ENCODE assay signal across 20 cellular contexts in the genomic region with DNA sequence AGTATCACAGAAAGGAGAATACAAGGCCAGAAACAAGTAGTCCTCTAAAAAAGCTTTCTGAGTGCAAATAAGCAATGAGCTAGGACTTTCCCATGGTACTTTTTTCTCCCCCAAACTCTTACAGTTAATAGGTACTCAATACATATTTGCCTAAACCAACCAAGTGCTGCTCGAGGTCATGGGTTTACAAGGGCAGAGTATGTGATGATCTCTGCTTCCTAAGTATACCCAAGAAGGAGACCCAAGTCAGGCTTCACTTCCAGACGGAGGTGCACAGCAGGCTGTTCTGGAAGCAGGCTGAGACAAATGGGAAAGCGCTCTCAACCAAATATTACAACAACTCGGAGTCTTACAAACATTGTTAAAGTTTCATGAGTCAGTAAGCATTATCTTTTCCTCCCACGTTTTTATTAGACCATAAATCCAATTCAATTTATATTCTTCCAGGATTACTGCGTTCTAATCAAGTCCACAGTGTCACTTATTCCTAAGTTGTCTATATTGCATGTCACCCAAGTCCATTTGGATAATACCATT. TPM values are rescaled to one million over a fixed set of nuclear protein-coding genes. Genes with fewer than 3 reads are reported as not detected.
DNase-seq lines count a peak whose midpoint lies in the region; ATAC-seq and TF ChIP-seq lines count a peak whose summit lies in the region.
"Had no signal": no experiment of that assay in that cellular context is flagged by ENCODE, and none has a peak within 500 bp of the region (broad histone marks: within the 10 kb centered on the region; RNA-seq: fewer than 3 reads in every experiment).

No MANE protein-coding gene starts in this region.

- H3K27ac ChIP-seq in lower lobe of right lung = no peak overlapping the region
- H3K27ac ChIP-seq: C4-2B, left ventricle myocardium inferior, SJCRH30, transverse colon had no signal

- no peaks in the 10 kb centered on the region for H3K9me3 Mint-ChIP-seq in activated CD8-positive, alpha-beta memory T cell treated with anti-CD3 and anti-CD28 coated beads, Interleukin-2, amount 10 ng/mL, durations not matched to agents 7 days and 5 days (ENCODE audit: low read depth)
- no peaks in the 10 kb centered on the region for H3K9me3 Mint-ChIP-seq in activated naive CD8-positive, alpha-beta T cell (ENCODE audit: low read depth)
- H3K9me3 Mint-ChIP-seq in natural killer cell = no peaks in the 10 kb centered on the region
- H3K9me3 Mint-ChIP-seq: stimulated activated memory B cell treated with anti-CD40 and anti-IgM and Interleukin-4, amounts not matched to agents 10 μg/mL and 1 μg/mL and 100 μg/mL, for 72 hours had no signal

- no peak for TF ChIP-seq CTCF in natural killer cell (IDR thresholded peaks at IDR 0.05)
- no peak for TF ChIP-seq CTCF in lower lobe of right lung (IDR thresholded peaks at IDR 0.05)

- H3K4me1 ChIP-seq in lower lobe of right lung = peaks cover 18% of the 10 kb centered on the region
- H3K4me1 ChIP-seq: SJCRH30 had no signal

- H3K4me1 Mint-ChIP-seq in activated CD8-positive, alpha-beta memory T cell treated with anti-CD3 and anti-CD28 coated beads, Interleukin-2, amount 10 ng/mL, durations not matched to agents 7 days and 5 days = peaks cover 92% of the 10 kb centered on the region
- H3K4me1 Mint-ChIP-seq in activated naive CD8-positive, alpha-beta T cell (ENCODE audit: low read depth) = peaks cover 99% of the 10 kb centered on the region
- H3K4me1 Mint-ChIP-seq in natural killer cell = peaks cover 97 to 98% of the 10 kb centered on the region in 2 donors

- intact Hi-C loops in natural killer cell (cut with micrococcal nuclease) (no loop called here), lower lobe of right lung (cut with DNase I) (no loop called here)

- no peak for DNase-seq in activated CD8-positive, alpha-beta memory T cell treated with anti-CD3 and anti-CD28 coated beads, Interleukin-2, amount 10 ng/mL, durations not matched to agents 7 days and 5 days
- DNase-seq in activated CD8-positive, alpha-beta memory T cell treated with anti-CD3 and anti-CD28 coated beads, Interleukin-2, amount 50 U/mL, for 48 hours = no peak
- no peak for DNase-seq in natural killer cell
- no peak for DNase-seq in lower lobe of right lung
- no peak for DNase-seq in NCI-H510A (lab: John Stamatoyannopoulos, UW)
- DNase-seq: central memory CD4-positive, alpha-beta T cell; DMS53; effector CD4-positive, alpha-beta T cell; KG1; left ventricle myocardium inferior; NCI-H1105; right cardiac atrium; SJCRH30; T-helper 2 cell; transverse colon had no signal

- H3K27ac Mint-ChIP-seq in activated CD8-positive, alpha-beta memory T cell treated with anti-CD3 and anti-CD28 coated beads, Interleukin-2, amount 10 ng/mL, durations not matched to agents 7 days and 5 days = peak overlapping the region; percentile 55
- peak overlapping the region; percentile 98 for H3K27ac Mint-ChIP-seq in activated naive CD8-positive, alpha-beta T cell
- peak overlapping the region; percentile 71 to 75 for H3K27ac Mint-ChIP-seq in natural killer cell
- H3K27ac Mint-ChIP-seq: stimulated activated memory B cell treated with anti-CD40 and anti-IgM and Interleukin-4, amounts not matched to agents 10 μg/mL and 1 μg/mL and 100 μg/mL, for 72 hours had no signal

- H3K27me3 Mint-ChIP-seq in activated CD8-positive, alpha-beta memory T cell treated with anti-CD3 and anti-CD28 coated beads, Interleukin-2, amount 10 ng/mL, durations not matched to agents 7 days and 5 days = no peaks in the 10 kb centered on the region
- H3K27me3 Mint-ChIP-seq in activated naive CD8-positive, alpha-beta T cell = no peaks in the 10 kb centered on the region
- H3K27me3 Mint-ChIP-seq in natural killer cell (ENCODE audit: low read depth in 2 of 2) = no peaks in the 10 kb centered on the region
- H3K27me3 Mint-ChIP-seq: stimulated activated memory B cell treated with anti-CD40 and anti-IgM and Interleukin-4, amounts not matched to agents 10 μg/mL and 1 μg/mL and 100 μg/mL, for 72 hours had no signal

- no peak overlapping the region for H3K4me3 Mint-ChIP-seq in activated CD8-positive, alpha-beta memory T cell treated with anti-CD3 and anti-CD28 coated beads, Interleukin-2, amount 10 ng/mL, durations not matched to agents 7 days and 5 days
- peak overlapping the region; percentile 81 for H3K4me3 Mint-ChIP-seq in activated naive CD8-positive, alpha-beta T cell
- H3K4me3 Mint-ChIP-seq in natural killer cell = peak overlapping the region; percentile 62
- H3K4me3 Mint-ChIP-seq: stimulated activated memory B cell treated with anti-CD40 and anti-IgM and Interleukin-4, amounts not matched to agents 10 μg/mL and 1 μg/mL and 100 μg/mL, for 72 hours had no signal

- no peaks in the 10 kb centered on the region for H3K9me3 ChIP-seq in lower lobe of right lung
- H3K9me3 ChIP-seq: left ventricle myocardium inferior, SJCRH30, transverse colon had no signal

- H3K4me3 ChIP-seq in lower lobe of right lung = no peak overlapping the region
- H3K4me3 ChIP-seq: left ventricle myocardium inferior, SJCRH30, transverse colon had no signal

- no peak for ATAC-seq in activated CD8-positive, alpha-beta memory T cell treated with anti-CD3 and anti-CD28 coated beads, Interleukin-2, amount 10 ng/mL, durations not matched to agents 7 days and 5 days
- peak; percentile 61 for ATAC-seq in HG02588 (IDR thresholded peaks at IDR 0.05; ENCODE audit: unreplicated experiment)
- ATAC-seq in natural killer cell = no peak
- ATAC-seq in lower lobe of right lung = no peak
- no peak for ATAC-seq in HG02970 (IDR thresholded peaks at IDR 0.05; ENCODE audit: low FRiP score, unreplicated experiment)
- ATAC-seq: right cardiac atrium; stimulated activated memory B cell treated with anti-CD40 and anti-IgM and Interleukin-4, amounts not matched to agents 10 μg/mL and 1 μg/mL and 100 μg/mL, for 72 hours had no signal

- H3K36me3 ChIP-seq in lower lobe of right lung = no peaks in the 10 kb centered on the region
- H3K36me3 ChIP-seq: left ventricle myocardium inferior, SJCRH30, transverse colon had no signal

- no peaks in the 10 kb centered on the region for H3K27me3 ChIP-seq in lower lobe of right lung (ENCODE audit: low read depth)
- H3K27me3 ChIP-seq: SJCRH30, transverse colon had no signal

- CTCF ChIA-PET in activated CD8-positive, alpha-beta memory T cell treated with anti-CD3 and anti-CD28 coated beads, Interleukin-2, amount 10 ng/mL, durations not matched to agents 7 days and 5 days (lab: Charles Lee) = interaction anchor here (0.8 to 1.6 kb wide), 4 partner anchors 8 to 62 kb away, joined by 3 to 4 read pairs (median 4); a partner anchor contains a TSS

- H3K36me3 Mint-ChIP-seq in activated CD8-positive, alpha-beta memory T cell treated with anti-CD3 and anti-CD28 coated beads, Interleukin-2, amount 10 ng/mL, durations not matched to agents 7 days and 5 days = peaks cover 26% of the 10 kb centered on the region
- peaks cover 45% of the 10 kb centered on the region for H3K36me3 Mint-ChIP-seq in activated naive CD8-positive, alpha-beta T cell
- no peaks in the 10 kb centered on the region for H3K36me3 Mint-ChIP-seq in natural killer cell

RNA-seq across cellular contexts. Expression of a gene that starts 8.1 kb away (rescaled TPM):
- 100 to 1,000 TPM; 266 to 323 TPM for total RNA-seq in activated CD8-positive, alpha-beta memory T cell treated with anti-CD3 and anti-CD28 coated beads, Interleukin-2, amount 10 ng/mL, durations not matched to agents 7 days and 5 days
- 100 to 1,000 TPM; 616 to 757 (median 713) TPM for total RNA-seq in natural killer cell
- 99.2 TPM for total RNA-seq in lower lobe of right lung
